In the genomic region with DNA sequence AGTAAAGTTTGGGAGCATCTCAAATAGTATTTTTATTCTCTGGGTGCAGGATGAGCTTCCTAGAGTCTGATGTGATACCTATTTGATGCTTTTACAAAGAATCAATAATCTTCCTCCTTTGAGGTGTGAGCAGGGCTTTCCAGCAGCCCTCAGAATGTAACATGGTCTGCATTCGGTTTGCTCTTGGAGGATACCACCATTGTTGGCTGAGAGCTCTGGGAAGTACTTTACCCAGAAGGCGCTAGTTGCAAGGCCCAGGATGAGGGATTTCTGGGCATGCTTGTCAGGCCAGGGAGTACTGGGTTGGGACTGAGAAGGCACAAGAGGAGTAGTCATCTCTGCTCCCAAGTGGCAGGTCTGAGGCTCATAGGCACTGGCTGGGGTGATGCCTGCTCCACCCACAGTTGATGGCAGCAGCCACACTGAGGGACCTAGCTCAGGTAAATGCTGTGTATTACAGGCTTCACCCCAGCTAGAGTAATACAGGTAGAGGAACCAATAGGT, we compare ENCODE assay signal across 8 cellular contexts. TPM values are rescaled to one million over a fixed set of nuclear protein-coding genes. Genes with fewer than 3 reads are reported as not detected.
A peak's percentile ranks its signal among the peaks of the same experiment; 100 is the strongest.
DNase-seq lines count a peak whose midpoint lies in the region; ATAC-seq and TF ChIP-seq lines count a peak whose summit lies in the region.
"Not testable (repeated sequence)": the region's sequence is repeated elsewhere in the genome, so short reads cannot be mapped to it uniquely, and the experiment has no call there.

No MANE protein-coding gene starts in this region.

- H3K27me3 ChIP-seq in DND-41 (ENCODE audit: insufficient read depth, low read length, poor library complexity); foreskin keratinocyte; stomach smooth muscle (ENCODE audit: control insufficient read depth in 1 of 2, insufficient read depth in 2 of 2, low read length in 2 of 2): not testable (repeated sequence)

- peaks cover 26% of the 10 kb centered on the region for H3K4me1 ChIP-seq in DND-41 (ENCODE audit: insufficient read depth, low read length)
- not testable (repeated sequence) for H3K4me1 ChIP-seq in foreskin keratinocyte; stomach smooth muscle (ENCODE audit: control insufficient read depth, insufficient read depth, low read length)

- H3K79me2 ChIP-seq in DND-41 (ENCODE audit: insufficient read depth, low read length), result peaks cover 69% of the 10 kb centered on the region

- H3K27ac Mint-ChIP-seq in activated naive CD8-positive, alpha-beta T cell, result peak overlapping the region; percentile 90
- peak overlapping the region in 5 of 6 donors; percentile 96 to 99 (median 97) for H3K27ac Mint-ChIP-seq in naive B cell

- peak overlapping the region; percentile 93 for H3K4me3 Mint-ChIP-seq in activated naive CD8-positive, alpha-beta T cell
- peak overlapping the region in 7 of 8 donors; percentile 95 to 99 (median 96) for H3K4me3 Mint-ChIP-seq in naive B cell

- H3K36me3 Mint-ChIP-seq in activated naive CD8-positive, alpha-beta T cell, result peaks cover 15% of the 10 kb centered on the region
- H3K36me3 Mint-ChIP-seq in naive B cell, result not testable (repeated sequence)

- TF ChIP-seq CTCF in DND-41 (IDR thresholded peaks at IDR 0.05; ENCODE audit: borderline replicate concordance, extremely low read depth, low read length, poor library complexity, severe bottlenecking); foreskin keratinocyte (conservative IDR thresholded peaks at IDR 0.05): not testable (repeated sequence)

- peak overlapping the region in 1 of 2 experiments; percentile 96; a peak in 3 of 4 replicates for H3K4me3 ChIP-seq in DND-41 (ENCODE audit: low read depth in 1 of 2, low read length in 2 of 2)
- H3K4me3 ChIP-seq in stomach smooth muscle (ENCODE audit: low read length in 2 of 2), result peak overlapping the region; percentile 88 to 92

- H3K4me2 ChIP-seq in DND-41 (ENCODE audit: insufficient read depth, low read length), result peak overlapping the region; percentile 96

- peak overlapping the region; percentile 68 for H2AFZ ChIP-seq in DND-41 (ENCODE audit: low read depth, low read length)

- not testable (repeated sequence) for H3K9ac ChIP-seq in DND-41 (ENCODE audit: low read depth, low read length); stomach smooth muscle (ENCODE audit: low read length in 2 of 2)

- peak; percentile 41 for ATAC-seq in DND-41 (ENCODE audit: insufficient read depth, low read depth)
- peak; percentile 35 for ATAC-seq in GM21526 (IDR thresholded peaks at IDR 0.05; ENCODE audit: low FRiP score, unreplicated experiment)
- ATAC-seq in HG03196 (IDR thresholded peaks at IDR 0.05; ENCODE audit: unreplicated experiment), result peak; percentile 23
- peak; percentile 33 for ATAC-seq in foreskin keratinocyte
- ATAC-seq in naive B cell (ENCODE audit: low read depth in 2 of 2), result not testable (repeated sequence)

- peaks cover 28% of the 10 kb centered on the region for H3K4me1 Mint-ChIP-seq in activated naive CD8-positive, alpha-beta T cell (ENCODE audit: low read depth)
- peaks cover 26 to 32% (median 28%) of the 10 kb centered on the region in 3 donors for H3K4me1 Mint-ChIP-seq in naive B cell

- H4K20me1 ChIP-seq in DND-41 (ENCODE audit: insufficient read depth, low read length), result peaks cover 19% of the 10 kb centered on the region

- H3K9me3 ChIP-seq in DND-41 (ENCODE audit: insufficient read depth, low read length, severe bottlenecking); stomach smooth muscle (ENCODE audit: control insufficient read depth in 2 of 2, low read length in 2 of 2): not testable (repeated sequence)

- H3K27me3 Mint-ChIP-seq in activated naive CD8-positive, alpha-beta T cell; naive B cell: not testable (repeated sequence)

- H3K27ac ChIP-seq in DND-41 (ENCODE audit: low read length), result peak overlapping the region; percentile 57; the same call in 1 of the 2 replicates
- H3K27ac ChIP-seq in foreskin keratinocyte; stomach smooth muscle (ENCODE audit: low read length): not testable (repeated sequence)

- H3K36me3 ChIP-seq in DND-41 (ENCODE audit: insufficient read depth, low read length), result peaks cover 38% of the 10 kb centered on the region
- H3K36me3 ChIP-seq in stomach smooth muscle (ENCODE audit: control insufficient read depth in 2 of 2, insufficient read depth in 2 of 2, low read length in 2 of 2), result not testable (repeated sequence)

- H3K9me3 Mint-ChIP-seq in activated naive CD8-positive, alpha-beta T cell (ENCODE audit: low read depth); naive B cell: not testable (repeated sequence)

- DNase-seq in DND-41, foreskin keratinocyte, naive B cell: not testable (repeated sequence)
- DNase-seq in RKO (ENCODE audit: low spot score), result peak; percentile 30

RNA-seq across cellular contexts. Expression of gene ZNF587, which starts 0.4 kb away (rescaled TPM):
- total RNA-seq in foreskin keratinocyte, result 19.4 and 20.2 TPM in 2 replicates
- polyA plus RNA-seq in foreskin keratinocyte (2.2 and 2.5 TPM in 2 replicates), naive B cell (ENCODE audit: low read depth in 6 of 6) (10 to 100 TPM in 1 of 6 donors, 1 to 10 TPM in 5; 4.5 to 11.1 (median 6.8) TPM)

RNA-seq across cellular contexts. Expression of gene ZNF587B, which starts 19.1 kb away (rescaled TPM):
- 22.4 and 26.0 TPM in 2 replicates for total RNA-seq in foreskin keratinocyte
- polyA plus RNA-seq in foreskin keratinocyte (3.9 and 4.4 TPM in 2 replicates), naive B cell (ENCODE audit: low read depth in 6 of 6) (1 to 10 TPM in 5 of 6 donors, not detected in 1; 1.3 to 3.0 (median 1.5) TPM)

RNA-seq across cellular contexts. Expression of gene ZNF552, which starts 34.5 kb away (rescaled TPM):
- total RNA-seq in foreskin keratinocyte, result 8.3 and 8.6 TPM in 2 replicates
- polyA plus RNA-seq in foreskin keratinocyte (4.3 and 5.6 TPM in 2 replicates), naive B cell (ENCODE audit: low read depth in 6 of 6) (10 to 100 TPM in 2 of 6 donors, 1 to 10 TPM in 4; 4.1 to 15.2 (median 6.3) TPM)

RNA-seq across cellular contexts. Expression of gene ZNF814, which starts 39.6 kb away (rescaled TPM):
- total RNA-seq in foreskin keratinocyte, result 11.1 and 12.8 TPM in 2 replicates
- polyA plus RNA-seq in foreskin keratinocyte, result 13.5 and 15.6 TPM in 2 replicates
- polyA plus RNA-seq in naive B cell (ENCODE audit: low read depth in 6 of 6), result 10 to 100 TPM; 27.7 to 41.6 (median 34.5) TPM
